In the genomic region with DNA sequence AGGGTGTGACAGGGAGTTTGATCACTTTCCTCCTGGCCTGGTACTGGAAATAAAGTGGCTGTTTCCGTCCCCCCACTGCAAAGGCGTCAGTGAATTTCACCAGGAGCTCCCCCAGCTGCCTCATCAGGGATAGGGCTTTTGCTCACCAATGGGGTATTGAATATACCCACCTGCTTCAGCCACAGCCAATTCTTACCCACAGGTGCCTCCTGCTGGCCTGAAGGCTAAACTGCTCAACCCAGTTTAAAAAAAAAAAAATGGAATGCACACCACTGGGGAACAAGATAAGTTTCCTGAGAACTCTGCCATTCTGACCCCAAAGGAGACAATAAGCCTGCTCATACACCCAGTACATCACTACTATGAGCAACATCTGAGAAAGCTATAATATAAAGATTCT, we compare ENCODE assay signal across 8 cellular contexts.
DNase-seq lines count a peak whose midpoint lies in the region; ATAC-seq and TF ChIP-seq lines count a peak whose summit lies in the region.
"Had no signal": no experiment of that assay in that cellular context is flagged by ENCODE, and none has a peak within 500 bp of the region (broad histone marks: within the 10 kb centered on the region; RNA-seq: fewer than 3 reads in every experiment).

No MANE protein-coding gene starts in this region.

- H3K27me3 ChIP-seq in prostate gland (replicated peaks; ENCODE audit: insufficient read depth) = no peaks in the 10 kb centered on the region

- H3K36me3 Mint-ChIP-seq in naive B cell = no peaks in the 10 kb centered on the region
- H3K36me3 Mint-ChIP-seq: activated naive CD8-positive, alpha-beta T cell treated with anti-CD3 and anti-CD28 coated beads, Interleukin-2, amount 10 ng/mL, durations not matched to agents 7 days and 5 days had no signal

- peaks cover 0 to 8% (median 6%) of the 10 kb centered on the region in 3 donors for H3K27me3 Mint-ChIP-seq in naive B cell

- TF ChIP-seq CTCF in prostate gland (IDR thresholded peaks at IDR 0.05) = no peak
- no peak for TF ChIP-seq CTCF in foreskin fibroblast (IDR thresholded peaks at IDR 0.05; ENCODE audit: low read depth, low read length)

- DNase-seq in NCI-H146 treated with DMSO at 0.1 percent for 48 hours (lab: John Stamatoyannopoulos, UW; ENCODE audit: unreplicated experiment) (peak; percentile 18), naive B cell (peak; percentile 36), epidermal melanocyte (ENCODE audit: insufficient read length, low spot score) (no peak), prostate gland (ENCODE audit: low spot score) (no peak), foreskin fibroblast (no peak)
- DNase-seq: activated naive CD8-positive, alpha-beta T cell treated with anti-CD3 and anti-CD28 coated beads, Interleukin-2, amount 10 ng/mL, durations not matched to agents 7 days and 5 days had no signal

- H3K4me1 Mint-ChIP-seq in naive B cell = peaks cover 34 to 39% (median 35%) of the 10 kb centered on the region in 3 donors

- H3K4me3 ChIP-seq in prostate gland (no peak overlapping the region), foreskin fibroblast (ENCODE audit: low read depth in 1 of 2, low read length in 2 of 2) (no peak overlapping the region)

- H3K36me3 ChIP-seq in prostate gland = no peaks in the 10 kb centered on the region

- peak overlapping the region in 5 of 6 donors; percentile 40 to 96 (median 85) for H3K27ac Mint-ChIP-seq in naive B cell
- H3K27ac Mint-ChIP-seq: activated naive CD8-positive, alpha-beta T cell treated with anti-CD3 and anti-CD28 coated beads, Interleukin-2, amount 10 ng/mL, durations not matched to agents 7 days and 5 days had no signal

- peak; percentile 63 for ATAC-seq in GM18868 (IDR thresholded peaks at IDR 0.05; ENCODE audit: unreplicated experiment)
- peak; percentile 41 for ATAC-seq in HG02571 (IDR thresholded peaks at IDR 0.05; ENCODE audit: unreplicated experiment)
- peak; percentile 37 to 43 for ATAC-seq in naive B cell (ENCODE audit: low read depth in 2 of 2)

- no peaks in the 10 kb centered on the region for H3K9me3 ChIP-seq in prostate gland

- no peak for TF ChIP-seq POLR2A in prostate gland (IDR thresholded peaks at IDR 0.05)

- no peaks in the 10 kb centered on the region for H3K4me1 ChIP-seq in prostate gland (replicated peaks)

- no peak overlapping the region for H3K27ac ChIP-seq in prostate gland

- WGBS in prostate gland = 42% methylated on average over 2 of the region's 2 CpGs

- peak overlapping the region in 5 of 8 donors; percentile 22 to 69 (median 33) for H3K4me3 Mint-ChIP-seq in naive B cell
- H3K4me3 Mint-ChIP-seq: activated naive CD8-positive, alpha-beta T cell treated with anti-CD3 and anti-CD28 coated beads, Interleukin-2, amount 10 ng/mL, durations not matched to agents 7 days and 5 days had no signal

- peaks cover 0 to 5% (median 1%) of the 10 kb centered on the region in 7 donors for H3K9me3 Mint-ChIP-seq in naive B cell

- intact Hi-C loops in prostate gland (cut with DNase I) = no loop called here

Comparison
In these comparisons a context has a peak if more than half of its experiments do, and no peak if none do; other contexts are left out.
1. DNase-seq: peak in NCI-H146 treated with DMSO at 0.1 percent for 48 hours (single experiment) and naive B cell (single experiment); none in epidermal melanocyte (single experiment), prostate gland (single experiment) and foreskin fibroblast (0 of 2).
2. Peak in every context shown above with its lines, with median percentiles within 50 percentile points of each other: ATAC-seq.